In the genomic region with DNA sequence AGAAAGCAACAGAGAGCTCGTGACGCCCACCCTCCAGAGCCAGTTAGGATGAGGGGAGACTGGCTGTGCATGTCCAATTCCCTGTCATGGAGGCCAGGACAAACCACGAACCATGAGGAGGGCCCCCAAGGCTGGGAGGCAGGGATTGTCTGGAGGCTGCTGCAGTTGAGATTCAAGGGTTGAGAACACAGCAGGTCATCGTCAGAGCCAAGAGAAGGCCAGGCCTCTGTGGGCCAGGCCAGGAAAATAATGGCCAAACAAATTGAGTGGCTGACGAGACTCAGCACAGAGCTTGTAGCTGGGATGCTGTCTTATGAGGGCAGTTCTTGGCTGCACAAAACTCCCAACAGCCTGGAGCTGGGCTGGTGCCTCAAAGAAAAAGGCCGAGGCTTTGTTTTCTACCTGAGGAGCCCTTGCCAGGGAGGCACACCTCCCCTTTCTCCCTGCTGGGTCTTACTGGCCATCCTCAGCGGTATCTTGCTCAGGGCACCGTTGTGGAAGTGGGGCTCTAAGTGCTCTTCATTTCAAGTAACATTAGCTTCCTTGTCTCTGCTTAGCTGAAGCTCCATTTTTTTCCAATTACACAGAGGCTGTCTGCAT, we compare ENCODE assay signal across 25 cellular contexts.
"Had no signal": no experiment of that assay in that cellular context is flagged by ENCODE, and none has a peak within 500 bp of the region (broad histone marks: within the 10 kb centered on the region; RNA-seq: fewer than 3 reads in every experiment).

No MANE protein-coding gene starts in this region.

- H3K4me3 Mint-ChIP-seq: natural killer cell; nephron progenitor cell; stimulated activated effector memory CD8-positive, alpha-beta T cell treated with anti-CD3 and anti-CD28 coated beads, Interleukin-12 subunit alpha, Interleukin-12 subunit beta, amount 100 ng/mL, for 72 hours; stimulated activated naive CD8-positive, alpha-beta T cell treated with anti-CD3 and anti-CD28 coated beads, Interleukin-15, Interleukin-2, amounts not matched to agents 100 ng/mL and 50 ng/mL, for 24 hours had no signal

- H3K9me3 Mint-ChIP-seq: natural killer cell; nephron progenitor cell; stimulated activated effector memory CD8-positive, alpha-beta T cell treated with anti-CD3 and anti-CD28 coated beads, Interleukin-12 subunit alpha, Interleukin-12 subunit beta, amount 100 ng/mL, for 72 hours; stimulated activated naive CD8-positive, alpha-beta T cell treated with anti-CD3 and anti-CD28 coated beads, Interleukin-15, Interleukin-2, amounts not matched to agents 100 ng/mL and 50 ng/mL, for 24 hours had no signal

- H3K27ac ChIP-seq: left lung, lower lobe of right lung, parathyroid adenoma, psoas muscle, right lobe of liver, suprapubic skin, thoracic aorta, tibial artery, upper lobe of right lung had no signal

- H3K4me2 ChIP-seq: smooth muscle cell had no signal

- ATAC-seq: left cardiac atrium; left lung; lower lobe of right lung; natural killer cell; psoas muscle; stimulated activated effector memory CD8-positive, alpha-beta T cell treated with anti-CD3 and anti-CD28 coated beads, Interleukin-12 subunit alpha, Interleukin-12 subunit beta, amount 100 ng/mL, for 72 hours had no signal

- H3K36me3 Mint-ChIP-seq: natural killer cell; stimulated activated effector memory CD8-positive, alpha-beta T cell treated with anti-CD3 and anti-CD28 coated beads, Interleukin-12 subunit alpha, Interleukin-12 subunit beta, amount 100 ng/mL, for 72 hours had no signal

- H3K36me3 ChIP-seq: left lung, lower lobe of right lung, right lobe of liver, suprapubic skin, thoracic aorta, tibial artery, upper lobe of right lung had no signal

- H3K4me3 ChIP-seq: left lung, lower lobe of right lung, psoas muscle, right lobe of liver, smooth muscle cell, suprapubic skin, thoracic aorta, tibial artery, upper lobe of right lung had no signal

- H3K9ac ChIP-seq: parathyroid adenoma had no signal

- H3K27me3 Mint-ChIP-seq: stimulated activated naive CD8-positive, alpha-beta T cell treated with anti-CD3 and anti-CD28 coated beads, Interleukin-15, Interleukin-2, amounts not matched to agents 100 ng/mL and 50 ng/mL, for 24 hours had no signal

- DNase-seq: hippocampal formation; kidney glomerular epithelial cell; left cardiac atrium; left lung; lower lobe of right lung; mammary epithelial cell; mesenchymal stem cell; natural killer cell; nephron progenitor cell; nucleus accumbens; psoas muscle; right lobe of liver; stimulated activated CD4-positive, alpha-beta T cell treated with anti-CD3 and anti-CD28 coated beads, Interleukin-15, amount 100 ng/mL, for 24 hours; stimulated activated CD4-positive, alpha-beta T cell treated with anti-CD3 and anti-CD28 coated beads, Interleukin-2, amount 100 ng/mL, for 24 hours; stimulated activated CD4-positive, alpha-beta T cell treated with anti-CD3 and anti-CD28 coated beads, Interleukin-4, amount 100 ng/mL, for 1 hour; stimulated activated naive CD4-positive, alpha-beta T cell; tibial artery; trophoblast cell; upper lobe of right lung had no signal

- H3K27ac Mint-ChIP-seq: natural killer cell; nephron progenitor cell; stimulated activated effector memory CD8-positive, alpha-beta T cell treated with anti-CD3 and anti-CD28 coated beads, Interleukin-12 subunit alpha, Interleukin-12 subunit beta, amount 100 ng/mL, for 72 hours; stimulated activated naive CD8-positive, alpha-beta T cell treated with anti-CD3 and anti-CD28 coated beads, Interleukin-15, Interleukin-2, amounts not matched to agents 100 ng/mL and 50 ng/mL, for 24 hours had no signal

- H3K9me3 ChIP-seq: left lung, lower lobe of right lung, psoas muscle, right lobe of liver, suprapubic skin, thoracic aorta, tibial artery, upper lobe of right lung had no signal

- H2AFZ ChIP-seq: parathyroid adenoma had no signal

- H3K4me1 ChIP-seq: left lung, lower lobe of right lung, parathyroid adenoma, psoas muscle, right lobe of liver, suprapubic skin, tibial artery, upper lobe of right lung had no signal

- H3K27me3 ChIP-seq: left lung, right lobe of liver, suprapubic skin, tibial artery, upper lobe of right lung had no signal

- H3K4me1 Mint-ChIP-seq: natural killer cell; nephron progenitor cell; stimulated activated effector memory CD8-positive, alpha-beta T cell treated with anti-CD3 and anti-CD28 coated beads, Interleukin-12 subunit alpha, Interleukin-12 subunit beta, amount 100 ng/mL, for 72 hours had no signal

- H3K79me2 ChIP-seq: parathyroid adenoma had no signal
